Comparison of ENCODE assay signal across 25 cellular contexts in the genomic region with DNA sequence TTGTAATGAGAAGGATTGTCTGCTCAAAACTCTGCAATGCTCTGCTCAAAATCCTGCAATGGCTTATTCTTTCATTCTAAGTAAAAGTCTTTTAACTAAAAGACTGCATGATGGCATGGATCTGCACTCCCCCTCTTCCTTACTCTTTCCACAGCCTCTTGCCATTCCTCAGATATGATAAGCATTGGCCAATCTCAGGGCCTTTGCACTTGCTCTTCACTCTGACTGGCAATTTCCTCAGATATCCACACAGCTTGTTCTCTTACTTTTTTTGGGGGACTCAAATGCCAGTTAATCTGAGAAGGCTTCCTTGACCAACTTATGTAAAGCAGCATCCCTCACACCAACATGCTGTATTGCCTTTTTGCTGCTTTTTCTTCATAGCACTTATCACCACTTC. TPM values are rescaled to one million over a fixed set of nuclear protein-coding genes. Genes with fewer than 3 reads are reported as not detected.
"Had no signal": no experiment of that assay in that cellular context is flagged by ENCODE, and none has a peak within 500 bp of the region (broad histone marks: within the 10 kb centered on the region; RNA-seq: fewer than 3 reads in every experiment).

No MANE protein-coding gene starts in this region.

- H3K4me3 ChIP-seq: coronary artery, lung, right atrium auricular region, sigmoid colon, skin epidermis had no signal

- H3K27me3 ChIP-seq: right atrium auricular region, sigmoid colon had no signal

- H3K27ac Mint-ChIP-seq: endodermal cell, nephron progenitor cell had no signal

- ATAC-seq: left colon, left ventricle myocardium superior had no signal

- H3K4me3 Mint-ChIP-seq: endodermal cell had no signal

- H3K9me3 Mint-ChIP-seq: endodermal cell, nephron progenitor cell had no signal

- DNase-seq: effector CD4-positive, alpha-beta T cell; endodermal cell; erythroblast; foreskin melanocyte; head of caudate nucleus; hippocampal formation; left colon; left ventricle myocardium superior; mesenchymal stem cell; midbrain; nephron progenitor cell; posterior cingulate gyrus; sigmoid colon; stimulated activated CD4-positive, alpha-beta T cell treated with anti-CD3 and anti-CD28 coated beads, Interleukin-2, amount 100 ng/mL, for 24 hours; stimulated activated CD4-positive, alpha-beta T cell treated with anti-CD3 and anti-CD28 coated beads, Interleukin-4, amount 100 ng/mL, for 4 hours; stimulated activated naive CD4-positive, alpha-beta T cell; trophoblast cell had no signal

- H3K27ac ChIP-seq: coronary artery, right atrium auricular region, sigmoid colon, skin epidermis had no signal

- H3K9me3 ChIP-seq: right atrium auricular region, sigmoid colon had no signal

RNA-seq across cellular contexts. Expression of gene TMCO2, which starts 7.5 kb away (rescaled TPM):
- total RNA-seq: dermis microvascular lymphatic vessel endothelial cell, endodermal cell, endothelial cell of umbilical vein, kidney epithelial cell, left colon, left ventricle myocardium superior, lung, osteocyte, right atrium auricular region, sigmoid colon had no signal
- polyA plus RNA-seq: endothelial cell of umbilical vein, lung, sigmoid colon had no signal
